9 cellular contexts compared by ENCODE assay signal in genomic region chr10:103504181-103504783, GRCh38. TPM values are rescaled to one million over a fixed set of nuclear protein-coding genes. Genes with fewer than 3 reads are reported as not detected.
DNase-seq lines count a peak whose midpoint lies in the region; ATAC-seq and TF ChIP-seq lines count a peak whose summit lies in the region.
"Had no signal": no experiment of that assay in that cellular context is flagged by ENCODE, and none has a peak within 500 bp of the region (broad histone marks: within the 10 kb centered on the region; RNA-seq: fewer than 3 reads in every experiment).

No MANE protein-coding gene starts in this region.

- H3K4me3 Mint-ChIP-seq in activated CD4-positive, alpha-beta T cell treated with anti-CD3 and anti-CD28 coated beads, Interleukin-2, amount 10 ng/mL, durations not matched to agents 7 days and 5 days: no peak overlapping the region
- H3K4me3 Mint-ChIP-seq: activated naive CD8-positive, alpha-beta T cell had no signal

- H3K27me3 ChIP-seq in AG04450 (ENCODE audit: control insufficient read depth, insufficient read depth, low read length) (peaks cover 78% of the 10 kb centered on the region), neuronal stem cell (ENCODE audit: control insufficient read depth in 3 of 3, insufficient read depth in 3 of 3, low read depth in 1 of 3, low read length in 3 of 3) (peaks cover 0 to 21% (median 0%) of the 10 kb centered on the region in 3 experiments)

- H3K9ac ChIP-seq in neuronal stem cell (ENCODE audit: low read depth, low read length, poor library complexity): no peak overlapping the region

- no peak overlapping the region for H2AK5ac ChIP-seq in neuronal stem cell (ENCODE audit: low read depth, low read length)

- no peak overlapping the region for H4K8ac ChIP-seq in neuronal stem cell (ENCODE audit: low read depth, low read length)

- H2BK15ac ChIP-seq in neuronal stem cell (ENCODE audit: low read length): no peak overlapping the region

- POLR2A ChIA-PET in AG04450 (lab: Yijun Ruan, JAX): interaction anchor here (0.6 kb wide), 1 partner anchor 55 kb away, joined by 4 read pairs; no protein-coding TSS in a partner anchor
- POLR2A ChIA-PET in activated CD4-positive, alpha-beta T cell treated with anti-CD3 and anti-CD28 coated beads, Interleukin-2, amount 10 ng/mL, durations not matched to agents 7 days and 5 days (lab: Charles Lee): no interaction called here

- no peaks in the 10 kb centered on the region for H3K36me3 Mint-ChIP-seq in activated CD4-positive, alpha-beta T cell treated with anti-CD3 and anti-CD28 coated beads, Interleukin-2, amount 10 ng/mL, durations not matched to agents 7 days and 5 days (ENCODE audit: low read depth)
- H3K36me3 Mint-ChIP-seq: activated naive CD8-positive, alpha-beta T cell had no signal

- no peak overlapping the region for H3K27ac ChIP-seq in AG04450 (ENCODE audit: low read depth, low read length)
- H3K27ac ChIP-seq in neuronal stem cell (replicated peaks; ENCODE audit: low read length): no peak overlapping the region

- no peak overlapping the region for H4K91ac ChIP-seq in neuronal stem cell (ENCODE audit: low read depth, low read length, poor library complexity)

- H3K27me3 Mint-ChIP-seq in activated CD4-positive, alpha-beta T cell treated with anti-CD3 and anti-CD28 coated beads, Interleukin-2, amount 10 ng/mL, durations not matched to agents 7 days and 5 days: peaks cover 51% of the 10 kb centered on the region

- ATAC-seq in HG03457 (IDR thresholded peaks at IDR 0.05; ENCODE audit: unreplicated experiment) (peak; percentile 55), HG03159 (IDR thresholded peaks at IDR 0.05; ENCODE audit: unreplicated experiment) (no peak)

- H2BK5ac ChIP-seq in neuronal stem cell (ENCODE audit: low read length): no peak overlapping the region

- peaks cover 9 to 17% of the 10 kb centered on the region in 2 donors for H3K4me1 ChIP-seq in neuronal stem cell (ENCODE audit: control insufficient read depth in 2 of 2, insufficient read depth in 1 of 2, low read depth in 1 of 2, low read length in 2 of 2)

- H3K9me3 ChIP-seq in AG04450 (ENCODE audit: control insufficient read depth, insufficient read depth, low read length) (no peaks in the 10 kb centered on the region; the same call in 1 of the 2 replicates), neuronal stem cell (replicated peaks in 1 of 2; ENCODE audit: control insufficient read depth in 2 of 2, insufficient read depth in 1 of 2, low read depth in 1 of 2, low read length in 2 of 2) (no peaks in the 10 kb centered on the region)

- DNase-seq in AG04450 (ENCODE audit: low read depth, low spot score) (peak; percentile 70), fibroblast of the aortic adventitia (ENCODE audit: low read depth) (peak; percentile 94), neuronal stem cell (ENCODE audit: low spot score) (no peak), NCI-H1436 treated with DMSO at 0.1 percent for 48 hours (lab: John Stamatoyannopoulos, UW) (no peak)
- DNase-seq in activated CD4-positive, alpha-beta T cell treated with anti-CD3 and anti-CD28 coated beads, Interleukin-2, amount 10 ng/mL, durations not matched to agents 7 days and 5 days: peak; percentile 53
- DNase-seq in stimulated activated CD8-positive, alpha-beta memory T cell treated with anti-CD3 and anti-CD28 coated beads, Interleukin-7, amount 100 ng/mL, for 24 hours (ENCODE audit: low read depth): peak; percentile 6

- peaks cover 20% of the 10 kb centered on the region for H3K4me1 Mint-ChIP-seq in activated CD4-positive, alpha-beta T cell treated with anti-CD3 and anti-CD28 coated beads, Interleukin-2, amount 10 ng/mL, durations not matched to agents 7 days and 5 days

- H3K14ac ChIP-seq in neuronal stem cell (ENCODE audit: low read length): no peak overlapping the region

- no peak overlapping the region for H3K4me3 ChIP-seq in AG04450 (ENCODE audit: low read depth, low read length)
- no peak overlapping the region for H3K4me3 ChIP-seq in fibroblast of the aortic adventitia (ENCODE audit: low read depth, low read length)
- H3K4me3 ChIP-seq in neuronal stem cell (ENCODE audit: low read length in 2 of 2): no peak overlapping the region

- no peaks in the 10 kb centered on the region for H3K9me3 Mint-ChIP-seq in activated CD4-positive, alpha-beta T cell treated with anti-CD3 and anti-CD28 coated beads, Interleukin-2, amount 10 ng/mL, durations not matched to agents 7 days and 5 days

- no peak overlapping the region for H2BK12ac ChIP-seq in neuronal stem cell (ENCODE audit: low read length)

- no peak overlapping the region for H2BK120ac ChIP-seq in neuronal stem cell (ENCODE audit: low read depth, low read length)

- no peak overlapping the region for H3K18ac ChIP-seq in neuronal stem cell (ENCODE audit: low read length)

- no peaks in the 10 kb centered on the region for H3K79me1 ChIP-seq in neuronal stem cell (ENCODE audit: low read depth, low read length)

- H3K4me2 ChIP-seq in neuronal stem cell (ENCODE audit: insufficient read depth, low read length, poor library complexity, severe bottlenecking): no peak overlapping the region

- no peak overlapping the region for H2AFZ ChIP-seq in neuronal stem cell (ENCODE audit: low read length)

- WGBS in neuronal stem cell (ENCODE audit: extremely low coverage in 2 of 2, insufficient read length in 2 of 2, insufficient replicate concordance in 1 of 2), 2 donors: no CpG with 5 or more reads among the region's 10 CpGs

- H3K23ac ChIP-seq in neuronal stem cell (ENCODE audit: low read depth, low read length, poor library complexity): no peak overlapping the region

- H3K27ac Mint-ChIP-seq in activated CD4-positive, alpha-beta T cell treated with anti-CD3 and anti-CD28 coated beads, Interleukin-2, amount 10 ng/mL, durations not matched to agents 7 days and 5 days: no peak overlapping the region
- H3K27ac Mint-ChIP-seq: activated naive CD8-positive, alpha-beta T cell had no signal

- no peaks in the 10 kb centered on the region for H3K36me3 ChIP-seq in neuronal stem cell (replicated peaks in 1 of 2; ENCODE audit: control insufficient read depth in 2 of 2, insufficient read depth in 2 of 2, low read length in 2 of 2)

- no peak overlapping the region for H3K4ac ChIP-seq in neuronal stem cell (ENCODE audit: low read length)

- TF ChIP-seq CTCF in AG04450 (IDR thresholded peaks at IDR 0.05; ENCODE audit: low read depth, low read length) (no peak), fibroblast of the aortic adventitia (IDR thresholded peaks at IDR 0.05; ENCODE audit: insufficient read depth, low read length) (no peak)

- CTCF ChIA-PET in AG04450 (lab: Charles Lee): interaction anchor here (0.6 to 1.2 kb wide), 4 partner anchors 16 to 1494 kb away, joined by 3 to 6 read pairs (median 3); no protein-coding TSS in a partner anchor
- CTCF ChIA-PET in activated CD4-positive, alpha-beta T cell treated with anti-CD3 and anti-CD28 coated beads, Interleukin-2, amount 10 ng/mL, durations not matched to agents 7 days and 5 days (lab: Charles Lee): interaction anchor here (0.6 to 2.9 kb wide), 9 partner anchors 10 to 976 kb away, joined by 3 to 12 read pairs (median 4); partner anchors contain the start of gene NEURL1

RNA-seq across cellular contexts. Expression of gene NEURL1, which starts 10.8 kb away (rescaled TPM):
- 0.67 and 0.82 TPM in 2 replicates for polyA plus RNA-seq in AG04450 (2011; rRNA removed)
- polyA minus RNA-seq in AG04450 (2011; rRNA and poly(A)+ RNA removed): 0.65 and 0.97 TPM in 2 replicates
- 1 to 10 TPM; 1.1 to 1.6 TPM for total RNA-seq in activated CD4-positive, alpha-beta T cell treated with anti-CD3 and anti-CD28 coated beads, Interleukin-2, amount 10 ng/mL, durations not matched to agents 7 days and 5 days
- total RNA-seq in fibroblast of the aortic adventitia (ENCODE audit: low replicate concordance): 0.27 TPM in 1 of 2 replicates, not detected in the other
- 1.4 TPM for polyA plus RNA-seq in neuronal stem cell (2013, experiment 1 of 2)
- 1.7 TPM for polyA plus RNA-seq in neuronal stem cell (2013, experiment 2 of 2)

RNA-seq across cellular contexts. Expression of gene CALHM3, which starts 25.2 kb away (rescaled TPM):
- not detected in 2 replicates for polyA plus RNA-seq in AG04450 (2011; rRNA removed)
- not detected in 2 replicates for polyA minus RNA-seq in AG04450 (2011; rRNA and poly(A)+ RNA removed)
- under 1 TPM in 1 of 2 experiments, not detected in 1; 0.17 TPM for total RNA-seq in activated CD4-positive, alpha-beta T cell treated with anti-CD3 and anti-CD28 coated beads, Interleukin-2, amount 10 ng/mL, durations not matched to agents 7 days and 5 days
- total RNA-seq in fibroblast of the aortic adventitia (ENCODE audit: low replicate concordance): not detected in 2 replicates
- polyA plus RNA-seq in neuronal stem cell (2013, experiment 1 of 2): not detected
- 0.01 TPM for polyA plus RNA-seq in neuronal stem cell (2013, experiment 2 of 2)

RNA-seq across cellular contexts. Expression of gene CALHM1, which starts 45.6 kb away (rescaled TPM):
- not detected in 2 replicates for polyA plus RNA-seq in AG04450 (2011; rRNA removed)
- polyA minus RNA-seq in AG04450 (2011; rRNA and poly(A)+ RNA removed): not detected in 2 replicates
- under 1 TPM; 0.12 to 0.21 TPM for total RNA-seq in activated CD4-positive, alpha-beta T cell treated with anti-CD3 and anti-CD28 coated beads, Interleukin-2, amount 10 ng/mL, durations not matched to agents 7 days and 5 days
- not detected in 2 replicates for total RNA-seq in fibroblast of the aortic adventitia (ENCODE audit: low replicate concordance)
- 0.06 TPM for polyA plus RNA-seq in neuronal stem cell (2013, experiment 1 of 2)
- 0.04 TPM for polyA plus RNA-seq in neuronal stem cell (2013, experiment 2 of 2)

RNA-seq across cellular contexts. Expression of gene CALHM2, which starts 52.1 kb away (rescaled TPM):
- 9.2 and 11.3 TPM in 2 replicates for polyA plus RNA-seq in AG04450 (2011; rRNA removed)
- polyA minus RNA-seq in AG04450 (2011; rRNA and poly(A)+ RNA removed): 7.3 and 12.9 TPM in 2 replicates
- 100 to 1,000 TPM in 1 of 2 experiments, 10 to 100 TPM in 1; 89.6 to 109 TPM for total RNA-seq in activated CD4-positive, alpha-beta T cell treated with anti-CD3 and anti-CD28 coated beads, Interleukin-2, amount 10 ng/mL, durations not matched to agents 7 days and 5 days
- 57.6 and 91.4 TPM in 2 replicates for total RNA-seq in fibroblast of the aortic adventitia (ENCODE audit: low replicate concordance)
- 6.0 TPM for polyA plus RNA-seq in neuronal stem cell (2013, experiment 1 of 2)
- polyA plus RNA-seq in neuronal stem cell (2013, experiment 2 of 2): 6.5 TPM

Comparison
In these comparisons a context has a peak if more than half of its experiments do, and no peak if none do; other contexts are left out.
1. DNase-seq: peak in AG04450 (single experiment), activated CD4-positive, alpha-beta T cell treated with anti-CD3 and anti-CD28 coated beads, Interleukin-2, amount 10 ng/mL, durations not matched to agents 7 days and 5 days (single experiment), fibroblast of the aortic adventitia (single experiment) and stimulated activated CD8-positive, alpha-beta memory T cell treated with anti-CD3 and anti-CD28 coated beads, Interleukin-7, amount 100 ng/mL, for 24 hours (single experiment); none in neuronal stem cell (single experiment) and NCI-H1436 treated with DMSO at 0.1 percent for 48 hours (single experiment).